1 cellular context compared by ENCODE assay signal in genomic region chr1:155107309-155108283, GRCh38.
TF ChIP-seq lines count a peak whose summit lies in the region.

No MANE protein-coding gene starts in this region.

TF ChIP-seq in HepG2, 621 proteins besides CTCF, POLR2A, EP300 and RAD21 (continued from another document and continues in another):
- TF ChIP-seq, protein P1, sequence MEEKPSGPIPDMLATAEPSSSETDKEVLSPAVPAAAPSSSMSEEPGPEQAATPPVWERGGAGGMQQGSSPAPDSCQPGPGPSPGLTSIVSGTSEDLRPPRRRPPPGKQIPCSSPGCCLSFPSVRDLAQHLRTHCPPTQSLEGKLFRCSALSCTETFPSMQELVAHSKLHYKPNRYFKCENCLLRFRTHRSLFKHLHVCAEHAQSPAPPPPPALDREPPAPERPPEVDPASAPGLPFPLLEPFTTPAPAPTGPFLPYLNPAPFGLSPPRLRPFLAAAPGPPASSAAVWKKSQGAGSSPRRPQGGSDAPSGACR (CRISPR knock-in tag; IDR thresholded peaks at IDR 0.05) = 0 out of 2 replicates have a peak, but pooled peaks have one; percentile 29
- TF ChIP-seq SYNCRIP (IDR thresholded peaks at IDR 0.05; ENCODE audit: insufficient read depth, low read depth, low read length) (no peak), ZNF7 (CRISPR knock-in tag; IDR thresholded peaks at IDR 0.05) (peak; percentile 19; the same call in 1 of the 2 replicates), ZNF607 (CRISPR knock-in tag; IDR thresholded peaks at IDR 0.05; ENCODE audit: borderline replicate concordance) (peak; percentile 47; the same call in 1 of the 2 replicates), MTF1 (CRISPR knock-in tag; IDR thresholded peaks at IDR 0.05) (no peak), ZNF12 (CRISPR knock-in tag; IDR thresholded peaks at IDR 0.05) (no peak; the same call in 1 of the 2 replicates), SP5 (CRISPR knock-in tag; IDR thresholded peaks at IDR 0.05; ENCODE audit: borderline replicate concordance, low read depth) (0 out of 2 replicates have a peak, but pooled peaks have one; percentile 30), MED13 (CRISPR knock-in tag; IDR thresholded peaks at IDR 0.05) (no peak), GLI4 (CRISPR knock-in tag; IDR thresholded peaks at IDR 0.05; ENCODE audit: borderline replicate concordance) (no peak), ZFAT (CRISPR knock-in tag; conservative IDR thresholded peaks at IDR 0.05) (no peak), NFATC3 (CRISPR knock-in tag; IDR thresholded peaks at IDR 0.05) (no peak), TEAD3 (CRISPR knock-in tag; optimal IDR thresholded peaks at IDR 0.05; ENCODE audit: borderline replicate concordance) (peak; percentile 73), RAD51 (IDR thresholded peaks at IDR 0.05; ENCODE audit: borderline replicate concordance) (no peak), ZNF552 (CRISPR knock-in tag; IDR thresholded peaks at IDR 0.05; ENCODE audit: borderline replicate concordance) (no peak), MAFF (IDR thresholded peaks at IDR 0.05; ENCODE audit: low read depth, low read length) (no peak), CBFB (CRISPR knock-in tag; IDR thresholded peaks at IDR 0.05) (no peak), ARNTL (CRISPR knock-in tag; IDR thresholded peaks at IDR 0.05) (peak; percentile 70; the same call in 1 of the 2 replicates), YY1 (IDR thresholded peaks at IDR 0.05; ENCODE audit: insufficient read depth, insufficient replicate concordance, low read depth, low read length) (no peak), ZBTB7B (CRISPR knock-in tag; IDR thresholded peaks at IDR 0.05) (no peak), FOXO1 (CRISPR knock-in tag; IDR thresholded peaks at IDR 0.05) (peak; percentile 30; the same call in 1 of the 2 replicates), NONO (IDR thresholded peaks at IDR 0.05) (no peak), NONO (CRISPR knock-in tag; conservative IDR thresholded peaks at IDR 0.05) (no peak), ATF4 (CRISPR knock-in tag; IDR thresholded peaks at IDR 0.05) (peak in 1 of 2 experiments; percentile 52; a peak in 1 of 4 replicates), SMAD3 (CRISPR knock-in tag; IDR thresholded peaks at IDR 0.05) (peak; percentile 79; the same call in 1 of the 2 replicates), ASH2L (IDR thresholded peaks at IDR 0.05; ENCODE audit: insufficient read length, low read depth, low read length) (peak; percentile 35), REST (IDR thresholded peaks at IDR 0.05; ENCODE audit: borderline replicate concordance in 1 of 2, low read depth in 1 of 2, low read length in 2 of 2) (0 out of 4 replicates have a peak, but pooled peaks of 1 of the 2 experiments have one; percentile 26), SIN3B (IDR thresholded peaks at IDR 0.05; ENCODE audit: low read length) (no peak), ZNF788 (CRISPR knock-in tag; IDR thresholded peaks at IDR 0.05; ENCODE audit: borderline replicate concordance) (peak; percentile 37; the same call in 1 of the 2 replicates), HBP1 (CRISPR knock-in tag; IDR thresholded peaks at IDR 0.05; ENCODE audit: low read depth) (0 out of 2 replicates have a peak, but pooled peaks have one; percentile 48), NR2C2 (CRISPR knock-in tag; IDR thresholded peaks at IDR 0.05; ENCODE audit: borderline replicate concordance) (peak; percentile 59; the same call in 1 of the 2 replicates)
- TF ChIP-seq, protein P2, sequence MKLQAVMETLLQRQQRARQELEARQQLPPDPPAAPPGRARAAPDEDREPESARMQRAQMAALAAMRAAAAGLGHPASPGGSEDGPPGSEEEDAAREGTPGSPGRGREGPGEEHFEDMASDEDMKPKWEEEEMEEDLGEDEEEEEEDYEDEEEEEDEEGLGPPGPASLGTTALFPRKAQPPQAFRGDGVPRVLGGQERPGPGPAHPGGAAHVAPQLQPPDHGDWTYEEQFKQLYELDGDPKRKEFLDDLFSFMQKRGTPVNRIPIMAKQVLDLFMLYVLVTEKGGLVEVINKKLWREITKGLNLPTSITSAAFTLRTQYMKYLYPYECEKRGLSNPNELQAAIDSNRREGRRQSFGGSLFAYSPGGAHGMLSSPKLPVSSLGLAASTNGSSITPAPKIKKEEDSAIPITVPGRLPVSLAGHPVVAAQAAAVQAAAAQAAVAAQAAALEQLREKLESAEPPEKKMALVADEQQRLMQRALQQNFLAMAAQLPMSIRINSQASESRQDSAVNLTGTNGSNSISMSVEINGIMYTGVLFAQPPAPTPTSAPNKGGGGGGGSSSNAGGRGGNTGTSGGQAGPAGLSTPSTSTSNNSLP (IDR thresholded peaks at IDR 0.05; ENCODE audit: low read depth, low read length) = peak; percentile 49; the same call in 1 of the 2 replicates
- TF ChIP-seq, protein P3, sequence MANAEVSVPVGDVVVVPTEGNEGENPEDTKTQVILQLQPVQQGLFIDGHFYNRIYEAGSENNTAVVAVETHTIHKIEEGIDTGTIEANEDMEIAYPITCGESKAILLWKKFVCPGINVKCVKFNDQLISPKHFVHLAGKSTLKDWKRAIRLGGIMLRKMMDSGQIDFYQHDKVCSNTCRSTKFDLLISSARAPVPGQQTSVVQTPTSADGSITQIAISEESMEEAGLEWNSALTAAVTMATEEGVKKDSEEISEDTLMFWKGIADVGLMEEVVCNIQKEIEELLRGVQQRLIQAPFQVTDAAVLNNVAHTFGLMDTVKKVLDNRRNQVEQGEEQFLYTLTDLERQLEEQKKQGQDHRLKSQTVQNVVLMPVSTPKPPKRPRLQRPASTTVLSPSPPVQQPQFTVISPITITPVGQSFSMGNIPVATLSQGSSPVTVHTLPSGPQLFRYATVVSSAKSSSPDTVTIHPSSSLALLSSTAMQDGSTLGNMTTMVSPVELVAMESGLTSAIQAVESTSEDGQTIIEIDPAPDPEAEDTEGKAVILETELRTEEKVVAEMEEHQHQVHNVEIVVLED (CRISPR knock-in tag; IDR thresholded peaks at IDR 0.05; ENCODE audit: borderline replicate concordance) = peak; percentile 44; the same call in 1 of the 2 replicates
- TF ChIP-seq, protein P4, sequence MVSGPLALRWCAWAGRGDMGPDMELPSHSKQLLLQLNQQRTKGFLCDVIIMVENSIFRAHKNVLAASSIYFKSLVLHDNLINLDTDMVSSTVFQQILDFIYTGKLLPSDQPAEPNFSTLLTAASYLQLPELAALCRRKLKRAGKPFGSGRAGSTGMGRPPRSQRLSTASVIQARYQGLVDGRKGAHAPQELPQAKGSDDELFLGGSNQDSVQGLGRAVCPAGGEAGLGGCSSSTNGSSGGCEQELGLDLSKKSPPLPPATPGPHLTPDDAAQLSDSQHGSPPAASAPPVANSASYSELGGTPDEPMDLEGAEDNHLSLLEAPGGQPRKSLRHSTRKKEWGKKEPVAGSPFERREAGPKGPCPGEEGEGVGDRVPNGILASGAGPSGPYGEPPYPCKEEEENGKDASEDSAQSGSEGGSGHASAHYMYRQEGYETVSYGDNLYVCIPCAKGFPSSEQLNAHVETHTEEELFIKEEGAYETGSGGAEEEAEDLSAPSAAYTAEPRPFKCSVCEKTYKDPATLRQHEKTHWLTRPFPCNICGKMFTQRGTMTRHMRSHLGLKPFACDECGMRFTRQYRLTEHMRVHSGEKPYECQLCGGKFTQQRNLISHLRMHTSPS (CRISPR knock-in tag; IDR thresholded peaks at IDR 0.05; ENCODE audit: low read depth) = no peak
- TF ChIP-seq, protein P5, sequence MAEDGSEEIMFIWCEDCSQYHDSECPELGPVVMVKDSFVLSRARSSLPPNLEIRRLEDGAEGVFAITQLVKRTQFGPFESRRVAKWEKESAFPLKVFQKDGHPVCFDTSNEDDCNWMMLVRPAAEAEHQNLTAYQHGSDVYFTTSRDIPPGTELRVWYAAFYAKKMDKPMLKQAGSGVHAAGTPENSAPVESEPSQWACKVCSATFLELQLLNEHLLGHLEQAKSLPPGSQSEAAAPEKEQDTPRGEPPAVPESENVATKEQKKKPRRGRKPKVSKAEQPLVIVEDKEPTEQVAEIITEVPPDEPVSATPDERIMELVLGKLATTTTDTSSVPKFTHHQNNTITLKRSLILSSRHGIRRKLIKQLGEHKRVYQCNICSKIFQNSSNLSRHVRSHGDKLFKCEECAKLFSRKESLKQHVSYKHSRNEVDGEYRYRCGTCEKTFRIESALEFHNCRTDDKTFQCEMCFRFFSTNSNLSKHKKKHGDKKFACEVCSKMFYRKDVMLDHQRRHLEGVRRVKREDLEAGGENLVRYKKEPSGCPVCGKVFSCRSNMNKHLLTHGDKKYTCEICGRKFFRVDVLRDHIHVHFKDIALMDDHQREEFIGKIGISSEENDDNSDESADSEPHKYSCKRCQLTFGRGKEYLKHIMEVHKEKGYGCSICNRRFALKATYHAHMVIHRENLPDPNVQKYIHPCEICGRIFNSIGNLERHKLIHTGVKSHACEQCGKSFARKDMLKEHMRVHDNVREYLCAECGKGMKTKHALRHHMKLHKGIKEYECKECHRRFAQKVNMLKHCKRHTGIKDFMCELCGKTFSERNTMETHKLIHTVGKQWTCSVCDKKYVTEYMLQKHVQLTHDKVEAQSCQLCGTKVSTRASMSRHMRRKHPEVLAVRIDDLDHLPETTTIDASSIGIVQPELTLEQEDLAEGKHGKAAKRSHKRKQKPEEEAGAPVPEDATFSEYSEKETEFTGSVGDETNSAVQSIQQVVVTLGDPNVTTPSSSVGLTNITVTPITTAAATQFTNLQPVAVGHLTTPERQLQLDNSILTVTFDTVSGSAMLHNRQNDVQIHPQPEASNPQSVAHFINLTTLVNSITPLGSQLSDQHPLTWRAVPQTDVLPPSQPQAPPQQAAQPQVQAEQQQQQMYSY (CRISPR knock-in tag; IDR thresholded peaks at IDR 0.05) = no peak
- TF ChIP-seq, protein P6, sequence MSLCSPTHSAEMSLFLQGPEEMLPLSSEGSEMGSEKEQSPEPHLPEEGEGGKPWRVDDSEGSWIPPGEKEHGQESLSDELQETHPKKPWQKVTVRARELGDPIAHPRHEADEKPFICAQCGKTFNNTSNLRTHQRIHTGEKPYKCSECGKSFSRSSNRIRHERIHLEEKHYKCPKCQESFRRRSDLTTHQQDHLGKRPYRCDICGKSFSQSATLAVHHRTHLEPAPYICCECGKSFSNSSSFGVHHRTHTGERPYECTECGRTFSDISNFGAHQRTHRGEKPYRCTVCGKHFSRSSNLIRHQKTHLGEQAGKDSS (CRISPR knock-in tag; IDR thresholded peaks at IDR 0.05; ENCODE audit: borderline replicate concordance, low read depth) = no peak
- TF ChIP-seq, protein P7, sequence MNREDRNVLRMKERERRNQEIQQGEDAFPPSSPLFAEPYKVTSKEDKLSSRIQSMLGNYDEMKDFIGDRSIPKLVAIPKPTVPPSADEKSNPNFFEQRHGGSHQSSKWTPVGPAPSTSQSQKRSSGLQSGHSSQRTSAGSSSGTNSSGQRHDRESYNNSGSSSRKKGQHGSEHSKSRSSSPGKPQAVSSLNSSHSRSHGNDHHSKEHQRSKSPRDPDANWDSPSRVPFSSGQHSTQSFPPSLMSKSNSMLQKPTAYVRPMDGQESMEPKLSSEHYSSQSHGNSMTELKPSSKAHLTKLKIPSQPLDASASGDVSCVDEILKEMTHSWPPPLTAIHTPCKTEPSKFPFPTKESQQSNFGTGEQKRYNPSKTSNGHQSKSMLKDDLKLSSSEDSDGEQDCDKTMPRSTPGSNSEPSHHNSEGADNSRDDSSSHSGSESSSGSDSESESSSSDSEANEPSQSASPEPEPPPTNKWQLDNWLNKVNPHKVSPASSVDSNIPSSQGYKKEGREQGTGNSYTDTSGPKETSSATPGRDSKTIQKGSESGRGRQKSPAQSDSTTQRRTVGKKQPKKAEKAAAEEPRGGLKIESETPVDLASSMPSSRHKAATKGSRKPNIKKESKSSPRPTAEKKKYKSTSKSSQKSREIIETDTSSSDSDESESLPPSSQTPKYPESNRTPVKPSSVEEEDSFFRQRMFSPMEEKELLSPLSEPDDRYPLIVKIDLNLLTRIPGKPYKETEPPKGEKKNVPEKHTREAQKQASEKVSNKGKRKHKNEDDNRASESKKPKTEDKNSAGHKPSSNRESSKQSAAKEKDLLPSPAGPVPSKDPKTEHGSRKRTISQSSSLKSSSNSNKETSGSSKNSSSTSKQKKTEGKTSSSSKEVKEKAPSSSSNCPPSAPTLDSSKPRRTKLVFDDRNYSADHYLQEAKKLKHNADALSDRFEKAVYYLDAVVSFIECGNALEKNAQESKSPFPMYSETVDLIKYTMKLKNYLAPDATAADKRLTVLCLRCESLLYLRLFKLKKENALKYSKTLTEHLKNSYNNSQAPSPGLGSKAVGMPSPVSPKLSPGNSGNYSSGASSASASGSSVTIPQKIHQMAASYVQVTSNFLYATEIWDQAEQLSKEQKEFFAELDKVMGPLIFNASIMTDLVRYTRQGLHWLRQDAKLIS (CRISPR knock-in tag; IDR thresholded peaks at IDR 0.05) = no peak
